ENCODE assay signal across 11 cellular contexts in genomic region chr11:94938399-94939055, GRCh38. TPM values are rescaled to one million over a fixed set of nuclear protein-coding genes. Genes with fewer than 3 reads are reported as not detected.
DNase-seq lines count a peak whose midpoint lies in the region; ATAC-seq and TF ChIP-seq lines count a peak whose summit lies in the region.
"Had no signal": no experiment of that assay in that cellular context is flagged by ENCODE, and none has a peak within 500 bp of the region (broad histone marks: within the 10 kb centered on the region; RNA-seq: fewer than 3 reads in every experiment).

No MANE protein-coding gene starts in this region.

- POLR2A ChIA-PET in naive thymus-derived CD4-positive, alpha-beta T cell (lab: Charles Lee): no interaction called here

- no peaks in the 10 kb centered on the region for H3K27me3 ChIP-seq in naive thymus-derived CD4-positive, alpha-beta T cell (ENCODE audit: control insufficient read depth in 2 of 2, insufficient read depth in 2 of 2, low read length in 2 of 2)
- H3K27me3 ChIP-seq in HAP-1 (ENCODE audit: low read depth): no peaks in the 10 kb centered on the region
- H3K27me3 ChIP-seq: ovary had no signal

- intact Hi-C loops in lower leg skin (cut with DNase I; ENCODE audit: low total_unique reads): no loop called here
- intact Hi-C loops in naive thymus-derived CD4-positive, alpha-beta T cell (cut with micrococcal nuclease): no loop called here

- DNase-seq in A172 (ENCODE audit: low spot score): peak; percentile 80
- peak; percentile 69 to 92 for DNase-seq in cardiac fibroblast (ENCODE audit: low read depth in 2 of 2)
- DNase-seq in lower leg skin (ENCODE audit: low spot score in 2 of 2): peak; percentile 39 to 92
- no peak for DNase-seq in 8988T
- no peak for DNase-seq in naive thymus-derived CD4-positive, alpha-beta T cell
- no peak for DNase-seq in HT-29 (ENCODE audit: low spot score)
- no peak for DNase-seq in HAP-1 (ENCODE audit: low spot score in 2 of 2)
- DNase-seq: activated gamma-delta T cell, T-helper 17 cell had no signal

- H3K36me3 ChIP-seq in naive thymus-derived CD4-positive, alpha-beta T cell (ENCODE audit: control insufficient read depth in 2 of 3, insufficient read depth in 3 of 3, low read length in 3 of 3): no peaks in the 10 kb centered on the region
- no peaks in the 10 kb centered on the region for H3K36me3 ChIP-seq in HAP-1 (replicated peaks)
- H3K36me3 ChIP-seq: ovary had no signal

- H3K4me3 Mint-ChIP-seq in naive thymus-derived CD4-positive, alpha-beta T cell: no peak overlapping the region
- H3K4me3 Mint-ChIP-seq: T-helper 17 cell had no signal

- ATAC-seq in naive thymus-derived CD4-positive, alpha-beta T cell: no peak
- ATAC-seq: T-helper 17 cell had no signal

- H3K4me3 ChIP-seq in cardiac fibroblast (replicated peaks in 1 of 2; ENCODE audit: low read depth in 2 of 2, low read length in 2 of 2): no peak overlapping the region
- H3K4me3 ChIP-seq in lower leg skin (ENCODE audit: low read depth, poor library complexity, severe bottlenecking): no peak overlapping the region
- no peak overlapping the region for H3K4me3 ChIP-seq in naive thymus-derived CD4-positive, alpha-beta T cell (ENCODE audit: low read length)
- H3K4me3 ChIP-seq in HAP-1: no peak overlapping the region
- H3K4me3 ChIP-seq: ovary had no signal

- H3K27ac ChIP-seq in naive thymus-derived CD4-positive, alpha-beta T cell (ENCODE audit: low read depth, low read length): no peak overlapping the region
- H3K27ac ChIP-seq: ovary had no signal

- peak; percentile 91; the same call in 1 of the 2 replicates for TF ChIP-seq EP300 in Ishikawa (IDR thresholded peaks at IDR 0.05; ENCODE audit: borderline replicate concordance)

- CTCF ChIA-PET in naive thymus-derived CD4-positive, alpha-beta T cell (lab: Charles Lee): no interaction called here

- H3K4me1 ChIP-seq in naive thymus-derived CD4-positive, alpha-beta T cell (ENCODE audit: control insufficient read depth in 2 of 2, insufficient read depth in 2 of 2, low read length in 2 of 2): peaks cover 0 to 21% of the 10 kb centered on the region in 2 donors
- no peaks in the 10 kb centered on the region; the same call in 1 of the 2 replicates for H3K4me1 ChIP-seq in HAP-1

- TF ChIP-seq CTCF in cardiac fibroblast (IDR thresholded peaks at IDR 0.05; ENCODE audit: low read depth, low read length) (no peak), lower leg skin (IDR thresholded peaks at IDR 0.05) (no peak)

- H3K9me3 Mint-ChIP-seq in naive thymus-derived CD4-positive, alpha-beta T cell: peaks cover 0 to 6% (median 0%) of the 10 kb centered on the region in 11 donors

- in situ Hi-C loops in HAP-1 (cut with MboI; ENCODE audit: low sequenced_read_pairs): no loop called here

- TF ChIP-seq RAD21 in Ishikawa (IDR thresholded peaks at IDR 0.05; ENCODE audit: low read depth): peak; percentile 28; the same call in 1 of the 2 replicates

- TF ChIP-seq POLR2A in lower leg skin (IDR thresholded peaks at IDR 0.05): no peak

- peaks cover 0 to 5% (median 3%) of the 10 kb centered on the region in 5 donors for H3K27me3 Mint-ChIP-seq in naive thymus-derived CD4-positive, alpha-beta T cell

- H3K9me3 ChIP-seq in naive thymus-derived CD4-positive, alpha-beta T cell (ENCODE audit: control insufficient read depth in 2 of 3, low read length in 3 of 3): no peaks in the 10 kb centered on the region
- H3K9me3 ChIP-seq in HAP-1: no peaks in the 10 kb centered on the region
- H3K9me3 ChIP-seq: ovary had no signal

- H3K36me3 Mint-ChIP-seq in naive thymus-derived CD4-positive, alpha-beta T cell: peaks cover 0 to 1% (median 0%) of the 10 kb centered on the region in 5 donors

- peaks cover 19 to 42% (median 36%) of the 10 kb centered on the region in 7 donors for H3K4me1 Mint-ChIP-seq in naive thymus-derived CD4-positive, alpha-beta T cell

- 27 to 29% methylated on average over 8 of the region's 8 CpGs for WGBS in lower leg skin, 2 donors

- H3K27ac Mint-ChIP-seq in naive thymus-derived CD4-positive, alpha-beta T cell: no peak overlapping the region
- H3K27ac Mint-ChIP-seq: T-helper 17 cell had no signal

TF ChIP-seq in Ishikawa, 13 proteins besides CTCF, POLR2A, EP300 and RAD21:
- TF ChIP-seq YY1 (IDR thresholded peaks at IDR 0.05; ENCODE audit: low read depth) (no peak), REST (IDR thresholded peaks at IDR 0.05; ENCODE audit: low read depth) (no peak), FOXM1 (IDR thresholded peaks at IDR 0.05; ENCODE audit: borderline replicate concordance, low read depth) (peak; percentile 78; the same call in 1 of the 2 replicates), NFIC (IDR thresholded peaks at IDR 0.05) (peak; percentile 97), TCF12 (IDR thresholded peaks at IDR 0.05; ENCODE audit: low read depth) (peak; percentile 91), TEAD4 (IDR thresholded peaks at IDR 0.05) (peak; percentile 50; the same call in 1 of the 2 replicates), USF1 (IDR thresholded peaks at IDR 0.05) (no peak), CEBPB (IDR thresholded peaks at IDR 0.05) (no peak)

RNA-seq across cellular contexts. Expression of gene CWC15, which starts 34.8 kb away (rescaled TPM):
- total RNA-seq in A172 (2014; rRNA removed; shearing (Covaris generic)): 44.7 and 47.8 TPM in 2 replicates
- 10 to 100 TPM; 30.5 to 52.3 (median 34.9) TPM for total RNA-seq in lower leg skin
- total RNA-seq in naive thymus-derived CD4-positive, alpha-beta T cell: 10 to 100 TPM; 64.1 to 94.7 (median 66.8) TPM
- 10 to 100 TPM; 47.8 to 71.0 TPM for polyA plus RNA-seq in naive thymus-derived CD4-positive, alpha-beta T cell
- 19.3 and 21.8 TPM in 2 replicates for total RNA-seq in HT-29 (2014; rRNA removed; shearing (Covaris generic))

RNA-seq across cellular contexts. Expression of gene KDM4D, which starts 35.0 kb away (rescaled TPM):
- total RNA-seq in A172 (2014; rRNA removed; shearing (Covaris generic)): 0.26 and 1.3 TPM in 2 replicates
- 1 to 10 TPM in 2 of 4 donors, under 1 TPM in 2; 0.94 to 1.1 (median 1.0) TPM for total RNA-seq in lower leg skin
- under 1 TPM; 0.32 to 0.70 (median 0.68) TPM for total RNA-seq in naive thymus-derived CD4-positive, alpha-beta T cell
- under 1 TPM; 0.44 to 0.66 TPM for polyA plus RNA-seq in naive thymus-derived CD4-positive, alpha-beta T cell
- total RNA-seq in HT-29 (2014; rRNA removed; shearing (Covaris generic)): 0.18 and 0.31 TPM in 2 replicates

Comparison
In these comparisons a context has a peak if more than half of its experiments do, and no peak if none do; other contexts are left out.
1. DNase-seq: peak in A172 (single experiment), cardiac fibroblast (2 of 2) and lower leg skin (2 of 2); none in 8988T (single experiment), naive thymus-derived CD4-positive, alpha-beta T cell (0 of 9), HT-29 (single experiment) and HAP-1 (0 of 2).